Comparison of ENCODE assay signal across 24 cellular contexts in the genomic region with DNA sequence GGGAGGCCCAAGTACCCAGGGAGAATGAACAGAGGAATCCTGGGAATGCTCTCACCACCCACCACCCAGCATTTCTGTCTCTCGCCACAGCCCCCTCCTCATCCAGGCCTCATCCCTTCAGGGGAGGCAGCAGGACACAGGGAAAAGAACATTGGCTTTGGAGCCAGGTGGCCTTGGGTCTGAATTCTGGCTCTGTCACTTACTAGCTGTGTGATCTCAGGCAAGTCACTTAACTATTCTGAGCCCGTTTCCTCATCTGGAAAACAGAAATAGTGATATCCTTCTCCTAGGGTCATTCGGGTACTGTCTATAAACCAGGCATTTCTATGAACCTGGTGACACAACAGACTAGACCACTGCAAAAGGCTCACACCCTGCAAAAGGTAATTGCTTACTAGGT. TPM values are rescaled to one million over a fixed set of nuclear protein-coding genes. Genes with fewer than 3 reads are reported as not detected.
DNase-seq lines count a peak whose midpoint lies in the region; ATAC-seq, FAIRE-seq and TF ChIP-seq lines count a peak whose summit lies in the region.
"Had no signal": no experiment of that assay in that cellular context is flagged by ENCODE, and none has a peak within 500 bp of the region (broad histone marks: within the 10 kb centered on the region; RNA-seq: fewer than 3 reads in every experiment).

No MANE protein-coding gene starts in this region.

- H3K27me3 Mint-ChIP-seq in mesothelial cell of epicardium (ENCODE audit: low read depth) = no peaks in the 10 kb centered on the region
- H3K27me3 Mint-ChIP-seq in stimulated activated naive B cell treated with anti-CD40 and anti-IgM and Interleukin-4, amounts not matched to agents 10 μg/mL and 1 μg/mL and 100 μg/mL, for 72 hours = no peaks in the 10 kb centered on the region
- H3K27me3 Mint-ChIP-seq: B cell; CD4-positive, CD25-positive, alpha-beta regulatory T cell had no signal

- POLR2A ChIA-PET in HepG2 (lab: Yijun Ruan, JAX) = no interaction called here

- intact Hi-C loops in HepG2 (cut with micrococcal nuclease; ENCODE audit: unreplicated experiment) = no loop called here
- intact Hi-C loops in right lobe of liver (cut with DNase I) = no loop called here
- intact Hi-C loops in prostate gland (cut with DNase I) = no loop called here

- no peak overlapping the region for H3K4me3 Mint-ChIP-seq in mesothelial cell of epicardium
- H3K4me3 Mint-ChIP-seq in stimulated activated naive B cell treated with anti-CD40 and anti-IgM and Interleukin-4, amounts not matched to agents 10 μg/mL and 1 μg/mL and 100 μg/mL, for 72 hours = no peak overlapping the region
- H3K4me3 Mint-ChIP-seq: B cell; CD4-positive, CD25-positive, alpha-beta regulatory T cell; CD8-positive, alpha-beta T cell; H9 had no signal

- H3K27ac ChIP-seq in HepG2 (ENCODE audit: extremely low read length, insufficient read depth, low read length) (no peak overlapping the region), right lobe of liver (no peak overlapping the region), prostate gland (no peak overlapping the region)
- H3K27ac ChIP-seq: 22Rv1, BLaER1, C4-2B, GM23248 had no signal

- TF ChIP-seq CTCF in HepG2 (CRISPR knock-in tag; IDR thresholded peaks at IDR 0.05) (no peak), right lobe of liver (IDR thresholded peaks at IDR 0.05) (no peak), mesothelial cell of epicardium (IDR thresholded peaks at IDR 0.05; ENCODE audit: unreplicated experiment) (no peak), prostate gland (IDR thresholded peaks at IDR 0.05) (no peak)

- no peak for ATAC-seq in HepG2
- no peak for ATAC-seq in right lobe of liver
- ATAC-seq in stimulated activated naive B cell treated with anti-CD40 and anti-IgM and Interleukin-4, amounts not matched to agents 10 μg/mL and 1 μg/mL and 100 μg/mL, for 72 hours (replicated peaks) = no peak
- ATAC-seq: CD8-positive, alpha-beta T cell; GM12878; HCT116 had no signal

- H3K4me3 ChIP-seq in HepG2 (replicated peaks in 1 of 3; ENCODE audit: insufficient read depth in 1 of 3, low read depth in 2 of 3, low read length in 3 of 3) (no peak overlapping the region), right lobe of liver (no peak overlapping the region), prostate gland (no peak overlapping the region)
- H3K4me3 ChIP-seq: BLaER1, GM12878, GM23248 had no signal

- no peaks in the 10 kb centered on the region for H4K20me1 ChIP-seq in HepG2 (ENCODE audit: insufficient read depth, low read length)
- H4K20me1 ChIP-seq: BLaER1 had no signal

- CTCF ChIA-PET in HepG2 (lab: Yijun Ruan, JAX; ENCODE audit: low intra/inter-chr PET ratio, low total read pairs) = no interaction called here

- no peak for TF ChIP-seq EP300 in HepG2 (IDR thresholded peaks at IDR 0.05; ENCODE audit: low read depth in 2 of 2, low read length in 2 of 2)
- no peak for TF ChIP-seq EP300 in HepG2 (CRISPR knock-in tag; IDR thresholded peaks at IDR 0.05; ENCODE audit: borderline replicate concordance)

- no peak overlapping the region for H2AFZ ChIP-seq in HepG2 (ENCODE audit: low read length)
- H2AFZ ChIP-seq: GM23248 had no signal

- no peaks in the 10 kb centered on the region for H3K9me3 Mint-ChIP-seq in mesothelial cell of epicardium
- no peaks in the 10 kb centered on the region for H3K9me3 Mint-ChIP-seq in stimulated activated naive B cell treated with anti-CD40 and anti-IgM and Interleukin-4, amounts not matched to agents 10 μg/mL and 1 μg/mL and 100 μg/mL, for 72 hours
- H3K9me3 Mint-ChIP-seq: CD4-positive, CD25-positive, alpha-beta regulatory T cell; CD8-positive, alpha-beta T cell; H9 had no signal

- no peak for TF ChIP-seq RAD21 in HepG2 (CRISPR knock-in tag; IDR thresholded peaks at IDR 0.05)

- BruUV-seq in HepG2 (replicated peaks; lab: Mats Ljungman, UMichigan) = no TSS peak

- H3K4me2 ChIP-seq in HepG2 (ENCODE audit: low read depth, low read length) = no peak overlapping the region
- H3K4me2 ChIP-seq: BLaER1 had no signal

- no peaks in the 10 kb centered on the region for H3K36me3 Mint-ChIP-seq in mesothelial cell of epicardium
- no peaks in the 10 kb centered on the region for H3K36me3 Mint-ChIP-seq in stimulated activated naive B cell treated with anti-CD40 and anti-IgM and Interleukin-4, amounts not matched to agents 10 μg/mL and 1 μg/mL and 100 μg/mL, for 72 hours
- H3K36me3 Mint-ChIP-seq: CD4-positive, CD25-positive, alpha-beta regulatory T cell; CD8-positive, alpha-beta T cell had no signal

- in situ Hi-C loops in HepG2 (cut with HindIII; ENCODE audit: extremely low pct_ligation_motif_present, low pct_unique_long_range_greater_than_20kb) = no loop called here

- H3K4me1 ChIP-seq in HepG2 (ENCODE audit: insufficient read depth, low read length) (peaks cover 17% of the 10 kb centered on the region; the same call in 1 of the 2 replicates), right lobe of liver (no peaks in the 10 kb centered on the region), prostate gland (replicated peaks) (no peaks in the 10 kb centered on the region)
- H3K4me1 ChIP-seq: BLaER1 had no signal

- H3K9me3 ChIP-seq in HepG2 (ENCODE audit: low read length) (no peaks in the 10 kb centered on the region), right lobe of liver (no peaks in the 10 kb centered on the region), prostate gland (no peaks in the 10 kb centered on the region)
- H3K9me3 ChIP-seq: BLaER1, Caco-2 had no signal

- peaks cover 25% of the 10 kb centered on the region for H3K4me1 Mint-ChIP-seq in mesothelial cell of epicardium
- no peaks in the 10 kb centered on the region for H3K4me1 Mint-ChIP-seq in stimulated activated naive B cell treated with anti-CD40 and anti-IgM and Interleukin-4, amounts not matched to agents 10 μg/mL and 1 μg/mL and 100 μg/mL, for 72 hours
- H3K4me1 Mint-ChIP-seq: B cell; CD4-positive, CD25-positive, alpha-beta regulatory T cell had no signal

- no peak overlapping the region for H3K9ac ChIP-seq in HepG2 (ENCODE audit: insufficient read depth, low read depth, low read length)
- H3K9ac ChIP-seq: BLaER1, GM23248 had no signal

- no peaks in the 10 kb centered on the region for H3K36me3 ChIP-seq in HepG2 (replicated peaks in 1 of 2; ENCODE audit: control insufficient read depth in 1 of 2, insufficient read depth in 2 of 2, low read length in 2 of 2)
- H3K36me3 ChIP-seq in right lobe of liver = no peaks in the 10 kb centered on the region
- no peaks in the 10 kb centered on the region for H3K36me3 ChIP-seq in prostate gland
- H3K36me3 ChIP-seq: BLaER1 had no signal

- peak overlapping the region; percentile 71 for H3K27ac Mint-ChIP-seq in mesothelial cell of epicardium
- H3K27ac Mint-ChIP-seq in stimulated activated naive B cell treated with anti-CD40 and anti-IgM and Interleukin-4, amounts not matched to agents 10 μg/mL and 1 μg/mL and 100 μg/mL, for 72 hours = peak overlapping the region; percentile 76
- H3K27ac Mint-ChIP-seq: B cell; CD4-positive, CD25-positive, alpha-beta regulatory T cell; CD8-positive, alpha-beta T cell had no signal

- no peaks in the 10 kb centered on the region for H3K79me2 ChIP-seq in HepG2 (ENCODE audit: insufficient read depth, low read length)

- TF ChIP-seq POLR2A in HepG2 (IDR thresholded peaks at IDR 0.05; ENCODE audit: insufficient read depth in 1 of 2, low read depth in 2 of 2, low read length in 2 of 2) (no peak), right lobe of liver (IDR thresholded peaks at IDR 0.05) (no peak), prostate gland (IDR thresholded peaks at IDR 0.05) (no peak)

- DNase-seq in HepG2 (ENCODE audit: low spot score) = no peak
- DNase-seq in right lobe of liver = no peak
- no peak for DNase-seq in mesothelial cell of epicardium (ENCODE audit: low spot score in 2 of 2, unreplicated experiment in 2 of 2)
- DNase-seq in stimulated activated naive B cell treated with anti-CD40 and anti-IgM and Interleukin-4, amounts not matched to agents 10 μg/mL and 1 μg/mL and 100 μg/mL, for 72 hours = no peak
- no peak for DNase-seq in DMS53 treated with DMSO at 0.1 percent for 48 hours (lab: John Stamatoyannopoulos, UW; ENCODE audit: unreplicated experiment)
- no peak for DNase-seq in prostate gland (ENCODE audit: low spot score)
- DNase-seq: Caco-2; CD4-positive, CD25-positive, alpha-beta regulatory T cell; CD8-positive, alpha-beta T cell; DMS153; DMS79; EL; GDM1; GM23248; H9 had no signal

- 39% methylated on average over 3 of the region's 3 CpGs for WGBS in HepG2 (ENCODE audit: low lambda C conversion rate)
- 68% methylated on average over 3 of the region's 3 CpGs for WGBS in right lobe of liver (ENCODE audit: insufficient coverage, low coverage, low lambda C conversion rate, missing lambda C conversion rate)
- 82% methylated on average over 3 of the region's 3 CpGs for WGBS in prostate gland

- H3K27me3 ChIP-seq in HepG2 (ENCODE audit: control insufficient read depth in 1 of 2, insufficient read depth in 2 of 2, low read length in 2 of 2) = peaks cover 11 to 65% of the 10 kb centered on the region in 2 experiments
- no peaks in the 10 kb centered on the region for H3K27me3 ChIP-seq in right lobe of liver
- no peaks in the 10 kb centered on the region for H3K27me3 ChIP-seq in prostate gland (replicated peaks; ENCODE audit: insufficient read depth)
- H3K27me3 ChIP-seq: BLaER1 had no signal

- no peak for FAIRE-seq in HepG2 (lab: Jason Lieb, UNC)
- FAIRE-seq: A204.1, GM12878, GM19239 had no signal

RNA-seq across cellular contexts. Expression of gene CHRDL2, which starts 22.1 kb away (rescaled TPM):
- total RNA-seq in HepG2 (2016; rRNA removed; fragmentation: Illumina TruSeq; extraction: Trizol) = not detected in 2 replicates
- not detected in 2 replicates for total RNA-seq in HepG2 (2016; cell fraction: cytosol; rRNA removed; fragmentation: Illumina TruSeq; extraction: Trizol; ENCODE audit: low read depth)
- total RNA-seq in HepG2 (2016; cell fraction: insoluble cytoplasmic fraction; rRNA removed; fragmentation: Illumina TruSeq; extraction: Trizol) = not detected in 2 replicates
- not detected in 2 replicates for total RNA-seq in HepG2 (2016; cell fraction: membrane; rRNA removed; fragmentation: Illumina TruSeq; extraction: Trizol)
- not detected in 2 replicates for total RNA-seq in HepG2 (2016; cell fraction: nucleus; rRNA removed; fragmentation: Illumina TruSeq; extraction: Trizol)
- polyA plus RNA-seq in HepG2 (2011; rRNA removed) = 0.04 TPM in 1 of 2 replicates, not detected in the other
- 0.07 TPM in 1 of 2 replicates, not detected in the other for polyA plus RNA-seq in HepG2 (2011; cell fraction: cytosol; rRNA removed)
- polyA plus RNA-seq in HepG2 (2011; cell fraction: nucleus; rRNA removed) = 0.16 and 0.34 TPM in 2 replicates
- polyA plus RNA-seq in HepG2 (2012) = 0.17 and 1.2 TPM in 2 replicates
- polyA plus RNA-seq in HepG2 (2016; cell fraction: cytosol; fragmentation: Illumina TruSeq; extraction: Trizol; ENCODE audit: low read depth) = 0.20 and 0.28 TPM in 2 replicates
- polyA plus RNA-seq in HepG2 (2016; cell fraction: insoluble cytoplasmic fraction; fragmentation: Illumina TruSeq; extraction: Trizol; ENCODE audit: low read depth) = 0.41 TPM in 1 of 2 replicates, not detected in the other
- 0.17 TPM in 1 of 2 replicates, not detected in the other for polyA plus RNA-seq in HepG2 (2016; cell fraction: membrane; fragmentation: Illumina TruSeq; extraction: Trizol; ENCODE audit: low read depth)
- polyA plus RNA-seq in HepG2 (2016; cell fraction: nucleus; fragmentation: Illumina TruSeq; extraction: Trizol; ENCODE audit: insufficient read depth, low read depth) = 0.27 and 0.37 TPM in 2 replicates
- 0.20 and 1.1 TPM in 2 replicates for polyA minus RNA-seq in HepG2 (2011; rRNA and poly(A)+ RNA removed; ENCODE audit: low replicate concordance)
- not detected in 2 replicates for polyA minus RNA-seq in HepG2 (2011; cell fraction: cytosol; rRNA and poly(A)+ RNA removed)
- polyA minus RNA-seq in HepG2 (2011; cell fraction: nucleus; rRNA and poly(A)+ RNA removed) = not detected in 2 replicates
- total RNA-seq in right lobe of liver = 10 to 100 TPM in 5 of 6 experiments, 1 to 10 TPM in 1; 2.9 to 41.4 (median 23.9) TPM
- total RNA-seq in mesothelial cell of epicardium = 0.45 to 0.65 TPM in 2 of 3 replicates, not detected in the other
- 1 to 10 TPM in 1 of 2 donors, under 1 TPM in 1; 0.09 to 9.1 TPM for total RNA-seq in prostate gland
- total RNA-seq: B cell; CD4-positive, CD25-positive, alpha-beta regulatory T cell; CD8-positive, alpha-beta T cell; GM12878; GM23248; H4 had no signal
- polyA plus RNA-seq: CD4-positive, CD25-positive, alpha-beta regulatory T cell; GM12878; GM23248 had no signal

RNA-seq across cellular contexts. Expression of gene RNF169, which starts 39.5 kb away (rescaled TPM):
- total RNA-seq in HepG2 (2016; rRNA removed; fragmentation: Illumina TruSeq; extraction: Trizol) (14.2 and 17.0 TPM in 2 replicates), right lobe of liver (1 to 10 TPM; 4.7 to 7.7 (median 6.8) TPM), mesothelial cell of epicardium (22.9 to 24.2 TPM (median 23.7 TPM) in 3 replicates), prostate gland (10 to 100 TPM; 19.7 to 21.2 TPM)
- 1.6 and 1.9 TPM in 2 replicates for total RNA-seq in HepG2 (2016; cell fraction: cytosol; rRNA removed; fragmentation: Illumina TruSeq; extraction: Trizol; ENCODE audit: low read depth)
- 14.0 and 15.8 TPM in 2 replicates for total RNA-seq in HepG2 (2016; cell fraction: insoluble cytoplasmic fraction; rRNA removed; fragmentation: Illumina TruSeq; extraction: Trizol)
- total RNA-seq in HepG2 (2016; cell fraction: membrane; rRNA removed; fragmentation: Illumina TruSeq; extraction: Trizol) = 6.1 and 6.8 TPM in 2 replicates
- total RNA-seq in HepG2 (2016; cell fraction: nucleus; rRNA removed; fragmentation: Illumina TruSeq; extraction: Trizol) = 19.7 and 21.7 TPM in 2 replicates
- 4.8 and 5.3 TPM in 2 replicates for polyA plus RNA-seq in HepG2 (2011; rRNA removed)
- polyA plus RNA-seq in HepG2 (2011; cell fraction: cytosol; rRNA removed) = 2.3 and 3.3 TPM in 2 replicates
- 6.3 and 7.5 TPM in 2 replicates for polyA plus RNA-seq in HepG2 (2011; cell fraction: nucleus; rRNA removed)
- 5.4 and 6.4 TPM in 2 replicates for polyA plus RNA-seq in HepG2 (2012)
- 0.20 and 0.22 TPM in 2 replicates for polyA plus RNA-seq in HepG2 (2016; cell fraction: cytosol; fragmentation: Illumina TruSeq; extraction: Trizol; ENCODE audit: low read depth)
- polyA plus RNA-seq in HepG2 (2016; cell fraction: insoluble cytoplasmic fraction; fragmentation: Illumina TruSeq; extraction: Trizol; ENCODE audit: low read depth) = 6.0 and 6.8 TPM in 2 replicates
- 0.93 and 1.1 TPM in 2 replicates for polyA plus RNA-seq in HepG2 (2016; cell fraction: membrane; fragmentation: Illumina TruSeq; extraction: Trizol; ENCODE audit: low read depth)
- polyA plus RNA-seq in HepG2 (2016; cell fraction: nucleus; fragmentation: Illumina TruSeq; extraction: Trizol; ENCODE audit: insufficient read depth, low read depth) = 13.1 and 13.4 TPM in 2 replicates
- polyA minus RNA-seq in HepG2 (2011; rRNA and poly(A)+ RNA removed; ENCODE audit: low replicate concordance) = 15.7 and 33.2 TPM in 2 replicates
- polyA minus RNA-seq in HepG2 (2011; cell fraction: cytosol; rRNA and poly(A)+ RNA removed) = 12.7 and 13.5 TPM in 2 replicates
- 43.4 and 50.1 TPM in 2 replicates for polyA minus RNA-seq in HepG2 (2011; cell fraction: nucleus; rRNA and poly(A)+ RNA removed)
